Comparison of ENCODE assay signal across 8 cellular contexts in the genomic region with DNA sequence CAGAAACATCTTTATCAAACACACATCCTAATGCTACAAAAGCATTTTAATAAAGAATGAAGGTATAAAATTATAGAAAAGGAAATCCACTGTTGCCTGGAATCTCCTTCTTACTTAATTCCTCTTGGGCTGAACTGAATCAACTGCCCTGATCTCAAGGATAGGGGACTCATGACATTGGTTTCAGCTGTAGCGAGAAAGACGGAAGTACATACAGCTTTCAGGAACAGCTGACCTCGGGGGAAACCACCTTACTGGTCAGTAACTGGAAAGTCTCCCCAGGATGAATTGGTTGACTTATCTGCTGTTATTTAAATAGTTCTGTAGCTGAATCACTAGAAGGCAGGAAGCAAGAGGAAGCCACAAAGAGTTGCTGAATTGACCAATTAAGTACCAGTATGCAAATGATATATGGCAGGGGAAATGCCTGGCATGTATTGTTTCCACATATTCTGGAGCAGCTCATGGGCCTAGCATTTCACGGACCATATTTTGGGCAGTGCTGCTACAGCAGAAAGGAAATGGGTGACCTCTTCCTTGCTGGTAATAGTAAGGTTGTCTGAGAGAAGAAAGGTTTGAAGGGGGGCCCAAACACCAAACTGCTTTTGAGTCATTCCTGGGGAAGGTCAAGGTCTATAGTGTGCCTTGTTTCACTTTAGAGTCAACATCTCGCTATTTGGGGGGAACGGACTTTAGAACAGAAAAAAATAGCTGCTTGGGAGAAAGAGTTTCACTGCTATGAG. TPM values are rescaled to one million over a fixed set of nuclear protein-coding genes. Genes with fewer than 3 reads are reported as not detected.
DNase-seq lines count a peak whose midpoint lies in the region; ATAC-seq and TF ChIP-seq lines count a peak whose summit lies in the region.

No MANE protein-coding gene starts in this region.

- H3K9me3 ChIP-seq in A673 (ENCODE audit: low read depth, low read length, poor library complexity, severe bottlenecking) (no peaks in the 10 kb centered on the region), tibial artery (no peaks in the 10 kb centered on the region)

- H3K36me3 Mint-ChIP-seq in activated naive CD8-positive, alpha-beta T cell treated with anti-CD3 and anti-CD28 coated beads, Interleukin-2, amount 50 U/mL, for 24 hours (ENCODE audit: low read depth): peaks cover 52% of the 10 kb centered on the region

- H3K27ac Mint-ChIP-seq in activated naive CD8-positive, alpha-beta T cell treated with anti-CD3 and anti-CD28 coated beads, Interleukin-2, amount 50 U/mL, for 24 hours: peak overlapping the region; percentile 90

- H3K27ac ChIP-seq in A673 (ENCODE audit: low read depth, low read length, poor library complexity, severe bottlenecking) (no peak overlapping the region), tibial artery (peak overlapping the region; percentile 11 to 36)

- H3K4me1 ChIP-seq in A673 (ENCODE audit: insufficient read depth, low read length, poor library complexity, severe bottlenecking): peaks cover 12% of the 10 kb centered on the region
- H3K4me1 ChIP-seq in tibial artery: peaks cover 0 to 12% (median 8%) of the 10 kb centered on the region in 4 donors

- H3K27me3 Mint-ChIP-seq in activated naive CD8-positive, alpha-beta T cell treated with anti-CD3 and anti-CD28 coated beads, Interleukin-2, amount 50 U/mL, for 24 hours: no peaks in the 10 kb centered on the region

- peaks cover 6% of the 10 kb centered on the region for H3K9me3 Mint-ChIP-seq in activated naive CD8-positive, alpha-beta T cell treated with anti-CD3 and anti-CD28 coated beads, Interleukin-2, amount 50 U/mL, for 24 hours

- no peak for TF ChIP-seq CTCF in A673 (conservative IDR thresholded peaks at IDR 0.05; ENCODE audit: low read depth, low read length)
- no peak for TF ChIP-seq CTCF in kidney epithelial cell (IDR thresholded peaks at IDR 0.05; ENCODE audit: insufficient read depth, low read length, poor library complexity, severe bottlenecking)
- no peak for TF ChIP-seq CTCF in tibial artery (IDR thresholded peaks at IDR 0.05)

- peak overlapping the region; percentile 64 for H3K4me3 Mint-ChIP-seq in activated naive CD8-positive, alpha-beta T cell treated with anti-CD3 and anti-CD28 coated beads, Interleukin-2, amount 50 U/mL, for 24 hours

- H3K27me3 ChIP-seq in A673 (replicated peaks; ENCODE audit: insufficient read depth, low read depth, low read length, poor library complexity): no peaks in the 10 kb centered on the region
- H3K27me3 ChIP-seq in kidney epithelial cell (ENCODE audit: control insufficient read depth, insufficient read depth, low read length): no peaks in the 10 kb centered on the region
- H3K27me3 ChIP-seq in tibial artery: no peaks in the 10 kb centered on the region

- H3K4me3 ChIP-seq in A673 (ENCODE audit: low read depth, low read length, poor library complexity, severe bottlenecking): no peak overlapping the region
- H3K4me3 ChIP-seq in kidney epithelial cell (ENCODE audit: low read depth, low read length): no peak overlapping the region
- H3K4me3 ChIP-seq in tibial artery: no peak overlapping the region

- POLR2A ChIA-PET in A673 (lab: Charles Lee; ENCODE audit: low non-redundant PET): no interaction called here

- no TSS peak for BruUV-seq in A673 (replicated peaks; lab: Mats Ljungman, UMichigan)

- in situ Hi-C loops in G401 (cut with HindIII; ENCODE audit: low sequenced_read_pairs): no loop called here

- H3K36me3 ChIP-seq in A673 (ENCODE audit: insufficient read depth, low read length, poor library complexity, severe bottlenecking): no peaks in the 10 kb centered on the region
- H3K36me3 ChIP-seq in kidney epithelial cell (ENCODE audit: control insufficient read depth, insufficient read depth, low read length): no peaks in the 10 kb centered on the region
- H3K36me3 ChIP-seq in tibial artery: peaks cover 49 to 67% (median 54%) of the 10 kb centered on the region in 3 donors

- DNase-seq in A673 (ENCODE audit: low spot score) (peak; percentile 78), NCI-H69 (lab: John Stamatoyannopoulos, UW) (peak; percentile 33), kidney epithelial cell (ENCODE audit: low read depth) (peak; percentile 100), tibial artery (no peak), G401 (ENCODE audit: low spot score) (no peak)
- DNase-seq in activated naive CD8-positive, alpha-beta T cell treated with anti-CD3 and anti-CD28 coated beads, Interleukin-2, amount 50 U/mL, for 24 hours: peak; percentile 49

- CTCF ChIA-PET in A673 (lab: Charles Lee): interaction anchor here (0.9 kb wide), 1 partner anchor 16 kb away, joined by 5 read pairs; no protein-coding TSS in a partner anchor

- peak; percentile 92 for ATAC-seq in GM18499 (IDR thresholded peaks at IDR 0.05; ENCODE audit: insufficient read depth, unreplicated experiment)
- ATAC-seq in HG02798 (IDR thresholded peaks at IDR 0.05; ENCODE audit: poor library complexity, unreplicated experiment): peak; percentile 96
- ATAC-seq in activated naive CD8-positive, alpha-beta T cell treated with anti-CD3 and anti-CD28 coated beads, Interleukin-2, amount 50 U/mL, for 24 hours: peak; percentile 94

- H3K4me1 Mint-ChIP-seq in activated naive CD8-positive, alpha-beta T cell treated with anti-CD3 and anti-CD28 coated beads, Interleukin-2, amount 50 U/mL, for 24 hours: peaks cover 28% of the 10 kb centered on the region

- intact Hi-C loops in A673 (cut with micrococcal nuclease; ENCODE audit: unreplicated experiment) (no loop called here), tibial artery (cut with DNase I; ENCODE audit: low total_unique reads) (no loop called here)

RNA-seq across cellular contexts. Expression of a gene that starts 43.7 kb away (rescaled TPM):
- total RNA-seq in A673 (2021) (0.09 TPM in 1 of 2 replicates, not detected in the other), kidney epithelial cell (16.0 and 17.6 TPM in 2 replicates)
- not detected in 2 replicates for total RNA-seq in G401 (2014; rRNA removed; shearing (Covaris generic))

Comparison
In these comparisons a context has a peak if more than half of its experiments do, and no peak if none do; other contexts are left out.
1. DNase-seq: peak in A673 (single experiment), NCI-H69 (single experiment), activated naive CD8-positive, alpha-beta T cell treated with anti-CD3 and anti-CD28 coated beads, Interleukin-2, amount 50 U/mL, for 24 hours (single experiment) and kidney epithelial cell (single experiment); none in tibial artery (0 of 2) and G401 (single experiment).
2. RNA of a gene that starts 43.7 kb away (total RNA-seq): 16.0 to 17.6 TPM in kidney epithelial cell; 0.09 TPM in A673 and not detected in G401; every median in the first group is over 10 times any median in the second.
3. Peak in every context shown above with its lines, with median percentiles within 50 percentile points of each other: ATAC-seq.